ENCODE assay signal across 13 cellular contexts in genomic region chr14:101584049-101584859, GRCh38. TPM values are rescaled to one million over a fixed set of nuclear protein-coding genes. Genes with fewer than 3 reads are reported as not detected.
DNase-seq lines count a peak whose midpoint lies in the region; ATAC-seq, FAIRE-seq and TF ChIP-seq lines count a peak whose summit lies in the region.
"Had no signal": no experiment of that assay in that cellular context is flagged by ENCODE, and none has a peak within 500 bp of the region (broad histone marks: within the 10 kb centered on the region; RNA-seq: fewer than 3 reads in every experiment).

No MANE protein-coding gene starts in this region.

- 77 to 89% (median 81%) methylated on average over 55 of the region's 55 CpGs for WGBS in small intestine, 3 donors

- H3K4me2 ChIP-seq in skeletal muscle satellite cell (ENCODE audit: low read length) = peak overlapping the region; percentile 47

- no peak for FAIRE-seq in small intestine (lab: Jason Lieb, UNC)
- FAIRE-seq: pancreas had no signal

- H3K4me3 ChIP-seq in fibroblast of the aortic adventitia (ENCODE audit: low read depth, low read length) (no peak overlapping the region), skeletal muscle satellite cell (ENCODE audit: low read length) (no peak overlapping the region), small intestine (ENCODE audit: low read depth in 1 of 2, low read length in 2 of 2) (no peak overlapping the region)
- H3K4me3 ChIP-seq: pancreas had no signal

- H3K36me3 ChIP-seq in skeletal muscle satellite cell (ENCODE audit: insufficient read depth, low read length) = no peaks in the 10 kb centered on the region
- no peaks in the 10 kb centered on the region for H3K36me3 ChIP-seq in small intestine (ENCODE audit: control insufficient read depth in 2 of 2, insufficient read depth in 2 of 2, low read length in 2 of 2)
- H3K36me3 ChIP-seq: pancreas had no signal

- no peaks in the 10 kb centered on the region for H3K27me3 ChIP-seq in skeletal muscle satellite cell (ENCODE audit: control insufficient read depth, insufficient read depth, low read length)
- no peaks in the 10 kb centered on the region for H3K27me3 ChIP-seq in small intestine (ENCODE audit: control insufficient read depth in 2 of 2, insufficient read depth in 2 of 2, low read length in 2 of 2)
- H3K27me3 ChIP-seq: pancreas had no signal

- DNase-seq in NCI-H748 (lab: John Stamatoyannopoulos, UW; ENCODE audit: unreplicated experiment) = peak; percentile 27
- no peak for DNase-seq in NCI-H748 treated with DMSO at 0.1 percent for 48 hours (lab: John Stamatoyannopoulos, UW)
- peak; percentile 43 for DNase-seq in fibroblast of the aortic adventitia (ENCODE audit: low read depth)
- DNase-seq in small intestine = no peak
- no peak for DNase-seq in GM19238 (ENCODE audit: insufficient read length, low spot score)
- DNase-seq: NCI-H1105 treated with DMSO at 0.1 percent for 48 hours had no signal

- H3K4me1 ChIP-seq in skeletal muscle satellite cell (ENCODE audit: control insufficient read depth, insufficient read depth, low read length) = no peaks in the 10 kb centered on the region
- no peaks in the 10 kb centered on the region for H3K4me1 ChIP-seq in small intestine (ENCODE audit: control insufficient read depth in 2 of 2, insufficient read depth in 1 of 2, low read depth in 1 of 2, low read length in 1 of 2)
- H3K4me1 ChIP-seq: pancreas had no signal

- no peak for ATAC-seq in HG03460 (IDR thresholded peaks at IDR 0.05; ENCODE audit: unreplicated experiment)
- ATAC-seq: pancreas had no signal

- H3K9ac ChIP-seq in skeletal muscle satellite cell (ENCODE audit: low read depth, low read length) = no peak overlapping the region

- H3K9me3 ChIP-seq in skeletal muscle satellite cell (replicated peaks; ENCODE audit: low read length) = no peaks in the 10 kb centered on the region
- H3K9me3 ChIP-seq in small intestine (ENCODE audit: control insufficient read depth, low read depth) = no peaks in the 10 kb centered on the region
- H3K9me3 ChIP-seq: pancreas had no signal

- TF ChIP-seq CTCF in fibroblast of the aortic adventitia (IDR thresholded peaks at IDR 0.05; ENCODE audit: insufficient read depth, low read length) = no peak

- no peak overlapping the region for H3K27ac ChIP-seq in small intestine (ENCODE audit: low read depth in 1 of 2, low read length in 1 of 2)
- H3K27ac ChIP-seq: 22Rv1, pancreas had no signal

TF ChIP-seq in PFSK-1, 5 proteins besides CTCF, POLR2A, EP300 and RAD21:
- TF ChIP-seq TAF1 (IDR thresholded peaks at IDR 0.05; ENCODE audit: borderline replicate concordance, insufficient read depth, low read length) (no peak), REST (IDR thresholded peaks at IDR 0.05; ENCODE audit: insufficient read depth in 1 of 2, low read depth in 2 of 2, low read length in 2 of 2) (no peak), POLR2AphosphoS5 (IDR thresholded peaks at IDR 0.05; ENCODE audit: low read depth, low read length) (no peak), FOXP2 (optimal IDR thresholded peaks at IDR 0.05; ENCODE audit: borderline replicate concordance, extremely low read depth, extremely low read length, insufficient read depth) (peak; percentile 89), SIN3A (IDR thresholded peaks at IDR 0.05; ENCODE audit: borderline replicate concordance, insufficient read depth, low read length) (no peak)

RNA-seq across cellular contexts. Expression of gene DIO3, which starts 23.0 kb away (rescaled TPM):
- 318 TPM for polyA plus RNA-seq in PFSK-1 (2012; ENCODE audit: insufficient read length, low read depth)
- total RNA-seq in fibroblast of the aortic adventitia (ENCODE audit: low replicate concordance) = not detected in 2 replicates
- total RNA-seq in skeletal muscle satellite cell (2012; rRNA removed) = not detected in 2 replicates
- 1 to 10 TPM in 1 of 3 donors, not detected in 2; 2.0 TPM for polyA plus RNA-seq in small intestine
- total RNA-seq: activated CD8-positive, alpha-beta memory T cell treated with anti-CD3 and anti-CD28 coated beads for 36 hours; SK-MEL-5 had no signal

Comparison
In these comparisons a context has a peak if more than half of its experiments do, and no peak if none do; other contexts are left out.
1. DNase-seq: peak in NCI-H748 (single experiment) and fibroblast of the aortic adventitia (single experiment); none in NCI-H748 treated with DMSO at 0.1 percent for 48 hours (single experiment), small intestine (single experiment) and GM19238 (single experiment).